1 cellular context compared by ENCODE assay signal in the genomic region with DNA sequence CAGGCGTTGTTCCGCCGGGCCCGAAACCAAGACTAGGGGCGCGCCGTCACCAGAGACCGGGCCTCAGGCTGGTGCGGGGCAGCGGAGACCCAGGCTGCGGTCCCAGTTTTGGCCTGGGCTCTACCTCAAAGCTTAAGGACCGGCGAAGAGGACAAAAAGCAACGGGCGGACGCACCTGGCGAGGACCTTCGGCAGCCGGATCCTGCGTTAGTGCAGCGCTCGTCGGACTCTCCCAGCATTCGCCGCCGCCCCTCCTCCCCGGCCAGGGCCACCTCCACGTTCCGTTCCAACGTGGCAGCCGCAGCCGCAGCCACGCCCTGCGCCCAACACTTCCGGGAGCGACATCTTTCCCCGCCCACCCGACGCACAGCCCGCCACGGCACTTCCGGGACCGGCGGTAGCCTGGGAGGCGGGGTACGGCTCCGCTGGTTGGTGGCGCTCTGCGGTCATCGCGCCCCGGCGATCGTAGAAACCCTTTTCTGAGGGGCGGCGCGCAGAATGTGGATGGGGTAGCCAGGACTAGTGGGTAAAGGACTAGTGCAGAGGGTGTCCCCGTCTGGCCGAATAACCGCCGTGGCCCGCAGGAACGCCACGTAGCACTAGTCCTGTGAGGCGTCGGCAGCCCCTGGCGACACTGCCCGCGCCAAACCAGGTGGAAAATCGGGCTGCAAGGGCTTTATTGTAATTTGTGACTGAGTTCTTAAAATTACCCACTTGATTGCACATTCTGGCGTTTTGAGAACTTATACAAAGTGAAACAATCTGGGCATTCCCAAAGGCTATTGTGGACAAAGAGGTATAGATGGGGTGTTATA.
TF ChIP-seq lines count a peak whose summit lies in the region.

A gene with protein sequence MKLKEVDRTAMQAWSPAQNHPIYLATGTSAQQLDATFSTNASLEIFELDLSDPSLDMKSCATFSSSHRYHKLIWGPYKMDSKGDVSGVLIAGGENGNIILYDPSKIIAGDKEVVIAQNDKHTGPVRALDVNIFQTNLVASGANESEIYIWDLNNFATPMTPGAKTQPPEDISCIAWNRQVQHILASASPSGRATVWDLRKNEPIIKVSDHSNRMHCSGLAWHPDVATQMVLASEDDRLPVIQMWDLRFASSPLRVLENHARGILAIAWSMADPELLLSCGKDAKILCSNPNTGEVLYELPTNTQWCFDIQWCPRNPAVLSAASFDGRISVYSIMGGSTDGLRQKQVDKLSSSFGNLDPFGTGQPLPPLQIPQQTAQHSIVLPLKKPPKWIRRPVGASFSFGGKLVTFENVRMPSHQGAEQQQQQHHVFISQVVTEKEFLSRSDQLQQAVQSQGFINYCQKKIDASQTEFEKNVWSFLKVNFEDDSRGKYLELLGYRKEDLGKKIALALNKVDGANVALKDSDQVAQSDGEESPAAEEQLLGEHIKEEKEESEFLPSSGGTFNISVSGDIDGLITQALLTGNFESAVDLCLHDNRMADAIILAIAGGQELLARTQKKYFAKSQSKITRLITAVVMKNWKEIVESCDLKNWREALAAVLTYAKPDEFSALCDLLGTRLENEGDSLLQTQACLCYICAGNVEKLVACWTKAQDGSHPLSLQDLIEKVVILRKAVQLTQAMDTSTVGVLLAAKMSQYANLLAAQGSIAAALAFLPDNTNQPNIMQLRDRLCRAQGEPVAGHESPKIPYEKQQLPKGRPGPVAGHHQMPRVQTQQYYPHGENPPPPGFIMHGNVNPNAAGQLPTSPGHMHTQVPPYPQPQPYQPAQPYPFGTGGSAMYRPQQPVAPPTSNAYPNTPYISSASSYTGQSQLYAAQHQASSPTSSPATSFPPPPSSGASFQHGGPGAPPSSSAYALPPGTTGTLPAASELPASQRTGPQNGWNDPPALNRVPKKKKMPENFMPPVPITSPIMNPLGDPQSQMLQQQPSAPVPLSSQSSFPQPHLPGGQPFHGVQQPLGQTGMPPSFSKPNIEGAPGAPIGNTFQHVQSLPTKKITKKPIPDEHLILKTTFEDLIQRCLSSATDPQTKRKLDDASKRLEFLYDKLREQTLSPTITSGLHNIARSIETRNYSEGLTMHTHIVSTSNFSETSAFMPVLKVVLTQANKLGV (minus strand): TSS at position 241 of the 815 bp plus-strand sequence. CDS start 9,217 bp downstream, outside the sequence.

TF ChIP-seq in WTC11, 78 proteins besides CTCF, POLR2A, EP300 and RAD21 (continued from another document and continues in another):
- TF ChIP-seq, protein P1, sequence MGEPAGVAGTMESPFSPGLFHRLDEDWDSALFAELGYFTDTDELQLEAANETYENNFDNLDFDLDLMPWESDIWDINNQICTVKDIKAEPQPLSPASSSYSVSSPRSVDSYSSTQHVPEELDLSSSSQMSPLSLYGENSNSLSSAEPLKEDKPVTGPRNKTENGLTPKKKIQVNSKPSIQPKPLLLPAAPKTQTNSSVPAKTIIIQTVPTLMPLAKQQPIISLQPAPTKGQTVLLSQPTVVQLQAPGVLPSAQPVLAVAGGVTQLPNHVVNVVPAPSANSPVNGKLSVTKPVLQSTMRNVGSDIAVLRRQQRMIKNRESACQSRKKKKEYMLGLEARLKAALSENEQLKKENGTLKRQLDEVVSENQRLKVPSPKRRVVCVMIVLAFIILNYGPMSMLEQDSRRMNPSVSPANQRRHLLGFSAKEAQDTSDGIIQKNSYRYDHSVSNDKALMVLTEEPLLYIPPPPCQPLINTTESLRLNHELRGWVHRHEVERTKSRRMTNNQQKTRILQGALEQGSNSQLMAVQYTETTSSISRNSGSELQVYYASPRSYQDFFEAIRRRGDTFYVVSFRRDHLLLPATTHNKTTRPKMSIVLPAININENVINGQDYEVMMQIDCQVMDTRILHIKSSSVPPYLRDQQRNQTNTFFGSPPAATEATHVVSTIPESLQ (CRISPR knock-in tag; IDR thresholded peaks at IDR 0.05): no peak
- TF ChIP-seq ZNF138 (CRISPR knock-in tag; conservative IDR thresholded peaks at IDR 0.05): peak; percentile 39; the same call in 1 of the 2 replicates
- peak; percentile 86; the same call in 1 of the 2 replicates for TF ChIP-seq ETV6 (CRISPR knock-in tag; IDR thresholded peaks at IDR 0.05)
- TF ChIP-seq, protein P2, sequence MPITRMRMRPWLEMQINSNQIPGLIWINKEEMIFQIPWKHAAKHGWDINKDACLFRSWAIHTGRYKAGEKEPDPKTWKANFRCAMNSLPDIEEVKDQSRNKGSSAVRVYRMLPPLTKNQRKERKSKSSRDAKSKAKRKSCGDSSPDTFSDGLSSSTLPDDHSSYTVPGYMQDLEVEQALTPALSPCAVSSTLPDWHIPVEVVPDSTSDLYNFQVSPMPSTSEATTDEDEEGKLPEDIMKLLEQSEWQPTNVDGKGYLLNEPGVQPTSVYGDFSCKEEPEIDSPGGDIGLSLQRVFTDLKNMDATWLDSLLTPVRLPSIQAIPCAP (CRISPR knock-in tag; IDR thresholded peaks at IDR 0.05): no peak
- peak; percentile 77; the same call in 1 of the 2 replicates for TF ChIP-seq NFATC4 (CRISPR knock-in tag; IDR thresholded peaks at IDR 0.05)
- TF ChIP-seq, protein P3, sequence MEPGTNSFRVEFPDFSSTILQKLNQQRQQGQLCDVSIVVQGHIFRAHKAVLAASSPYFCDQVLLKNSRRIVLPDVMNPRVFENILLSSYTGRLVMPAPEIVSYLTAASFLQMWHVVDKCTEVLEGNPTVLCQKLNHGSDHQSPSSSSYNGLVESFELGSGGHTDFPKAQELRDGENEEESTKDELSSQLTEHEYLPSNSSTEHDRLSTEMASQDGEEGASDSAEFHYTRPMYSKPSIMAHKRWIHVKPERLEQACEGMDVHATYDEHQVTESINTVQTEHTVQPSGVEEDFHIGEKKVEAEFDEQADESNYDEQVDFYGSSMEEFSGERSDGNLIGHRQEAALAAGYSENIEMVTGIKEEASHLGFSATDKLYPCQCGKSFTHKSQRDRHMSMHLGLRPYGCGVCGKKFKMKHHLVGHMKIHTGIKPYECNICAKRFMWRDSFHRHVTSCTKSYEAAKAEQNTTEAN (CRISPR knock-in tag; IDR thresholded peaks at IDR 0.05): peak; percentile 80; the same call in 1 of the 2 replicates
- TF ChIP-seq, protein P4, sequence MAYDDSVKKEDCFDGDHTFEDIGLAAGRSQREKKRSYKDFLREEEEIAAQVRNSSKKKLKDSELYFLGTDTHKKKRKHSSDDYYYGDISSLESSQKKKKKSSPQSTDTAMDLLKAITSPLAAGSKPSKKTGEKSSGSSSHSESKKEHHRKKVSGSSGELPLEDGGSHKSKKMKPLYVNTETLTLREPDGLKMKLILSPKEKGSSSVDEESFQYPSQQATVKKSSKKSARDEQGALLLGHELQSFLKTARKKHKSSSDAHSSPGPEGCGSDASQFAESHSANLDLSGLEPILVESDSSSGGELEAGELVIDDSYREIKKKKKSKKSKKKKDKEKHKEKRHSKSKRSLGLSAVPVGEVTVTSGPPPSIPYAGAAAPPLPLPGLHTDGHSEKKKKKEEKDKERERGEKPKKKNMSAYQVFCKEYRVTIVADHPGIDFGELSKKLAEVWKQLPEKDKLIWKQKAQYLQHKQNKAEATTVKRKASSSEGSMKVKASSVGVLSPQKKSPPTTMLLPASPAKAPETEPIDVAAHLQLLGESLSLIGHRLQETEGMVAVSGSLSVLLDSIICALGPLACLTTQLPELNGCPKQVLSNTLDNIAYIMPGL (CRISPR knock-in tag; IDR thresholded peaks at IDR 0.05): peak; percentile 47; the same call in 1 of the 2 replicates
- TF ChIP-seq, protein P5, sequence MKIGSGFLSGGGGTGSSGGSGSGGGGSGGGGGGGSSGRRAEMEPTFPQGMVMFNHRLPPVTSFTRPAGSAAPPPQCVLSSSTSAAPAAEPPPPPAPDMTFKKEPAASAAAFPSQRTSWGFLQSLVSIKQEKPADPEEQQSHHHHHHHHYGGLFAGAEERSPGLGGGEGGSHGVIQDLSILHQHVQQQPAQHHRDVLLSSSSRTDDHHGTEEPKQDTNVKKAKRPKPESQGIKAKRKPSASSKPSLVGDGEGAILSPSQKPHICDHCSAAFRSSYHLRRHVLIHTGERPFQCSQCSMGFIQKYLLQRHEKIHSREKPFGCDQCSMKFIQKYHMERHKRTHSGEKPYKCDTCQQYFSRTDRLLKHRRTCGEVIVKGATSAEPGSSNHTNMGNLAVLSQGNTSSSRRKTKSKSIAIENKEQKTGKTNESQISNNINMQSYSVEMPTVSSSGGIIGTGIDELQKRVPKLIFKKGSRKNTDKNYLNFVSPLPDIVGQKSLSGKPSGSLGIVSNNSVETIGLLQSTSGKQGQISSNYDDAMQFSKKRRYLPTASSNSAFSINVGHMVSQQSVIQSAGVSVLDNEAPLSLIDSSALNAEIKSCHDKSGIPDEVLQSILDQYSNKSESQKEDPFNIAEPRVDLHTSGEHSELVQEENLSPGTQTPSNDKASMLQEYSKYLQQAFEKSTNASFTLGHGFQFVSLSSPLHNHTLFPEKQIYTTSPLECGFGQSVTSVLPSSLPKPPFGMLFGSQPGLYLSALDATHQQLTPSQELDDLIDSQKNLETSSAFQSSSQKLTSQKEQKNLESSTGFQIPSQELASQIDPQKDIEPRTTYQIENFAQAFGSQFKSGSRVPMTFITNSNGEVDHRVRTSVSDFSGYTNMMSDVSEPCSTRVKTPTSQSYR (CRISPR knock-in tag; IDR thresholded peaks at IDR 0.05): peak; percentile 67; the same call in 1 of the 2 replicates
- 0 out of 2 replicates have a peak, but pooled peaks have one; percentile 65 for TF ChIP-seq KAT7 (CRISPR knock-in tag; IDR thresholded peaks at IDR 0.05; ENCODE audit: borderline replicate concordance)
- TF ChIP-seq CBFB (CRISPR knock-in tag; IDR thresholded peaks at IDR 0.05; ENCODE audit: low read depth): peak; percentile 90; the same call in 1 of the 2 replicates
- peak; percentile 48; the same call in 1 of the 2 replicates for TF ChIP-seq CREB1 (CRISPR knock-in tag; IDR thresholded peaks at IDR 0.05)
- TF ChIP-seq MYBL2 (CRISPR knock-in tag; IDR thresholded peaks at IDR 0.05): peak; percentile 46; the same call in 1 of the 2 replicates
- no peak for TF ChIP-seq ZNF219 (CRISPR knock-in tag; IDR thresholded peaks at IDR 0.05; ENCODE audit: borderline replicate concordance)
- no peak for TF ChIP-seq GRHL2 (CRISPR knock-in tag; IDR thresholded peaks at IDR 0.05; ENCODE audit: insufficient replicate concordance, severe bottlenecking)
- TF ChIP-seq, protein P6, sequence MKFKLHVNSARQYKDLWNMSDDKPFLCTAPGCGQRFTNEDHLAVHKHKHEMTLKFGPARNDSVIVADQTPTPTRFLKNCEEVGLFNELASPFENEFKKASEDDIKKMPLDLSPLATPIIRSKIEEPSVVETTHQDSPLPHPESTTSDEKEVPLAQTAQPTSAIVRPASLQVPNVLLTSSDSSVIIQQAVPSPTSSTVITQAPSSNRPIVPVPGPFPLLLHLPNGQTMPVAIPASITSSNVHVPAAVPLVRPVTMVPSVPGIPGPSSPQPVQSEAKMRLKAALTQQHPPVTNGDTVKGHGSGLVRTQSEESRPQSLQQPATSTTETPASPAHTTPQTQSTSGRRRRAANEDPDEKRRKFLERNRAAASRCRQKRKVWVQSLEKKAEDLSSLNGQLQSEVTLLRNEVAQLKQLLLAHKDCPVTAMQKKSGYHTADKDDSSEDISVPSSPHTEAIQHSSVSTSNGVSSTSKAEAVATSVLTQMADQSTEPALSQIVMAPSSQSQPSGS (CRISPR knock-in tag; IDR thresholded peaks at IDR 0.05; ENCODE audit: borderline replicate concordance, low read depth): no peak
- TF ChIP-seq, protein P7, sequence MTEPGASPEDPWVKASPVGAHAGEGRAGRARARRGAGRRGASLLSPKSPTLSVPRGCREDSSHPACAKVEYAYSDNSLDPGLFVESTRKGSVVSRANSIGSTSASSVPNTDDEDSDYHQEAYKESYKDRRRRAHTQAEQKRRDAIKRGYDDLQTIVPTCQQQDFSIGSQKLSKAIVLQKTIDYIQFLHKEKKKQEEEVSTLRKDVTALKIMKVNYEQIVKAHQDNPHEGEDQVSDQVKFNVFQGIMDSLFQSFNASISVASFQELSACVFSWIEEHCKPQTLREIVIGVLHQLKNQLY (CRISPR knock-in tag; IDR thresholded peaks at IDR 0.05): no peak
- TF ChIP-seq, protein P8, sequence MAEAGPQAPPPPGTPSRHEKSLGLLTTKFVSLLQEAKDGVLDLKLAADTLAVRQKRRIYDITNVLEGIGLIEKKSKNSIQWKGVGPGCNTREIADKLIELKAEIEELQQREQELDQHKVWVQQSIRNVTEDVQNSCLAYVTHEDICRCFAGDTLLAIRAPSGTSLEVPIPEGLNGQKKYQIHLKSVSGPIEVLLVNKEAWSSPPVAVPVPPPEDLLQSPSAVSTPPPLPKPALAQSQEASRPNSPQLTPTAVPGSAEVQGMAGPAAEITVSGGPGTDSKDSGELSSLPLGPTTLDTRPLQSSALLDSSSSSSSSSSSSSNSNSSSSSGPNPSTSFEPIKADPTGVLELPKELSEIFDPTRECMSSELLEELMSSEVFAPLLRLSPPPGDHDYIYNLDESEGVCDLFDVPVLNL (CRISPR knock-in tag; IDR thresholded peaks at IDR 0.05; ENCODE audit: borderline replicate concordance, low read depth): 0 out of 2 replicates have a peak, but pooled peaks have one; percentile 30
- peak; percentile 90; the same call in 1 of the 2 replicates for TF ChIP-seq ZNF416 (CRISPR knock-in tag; IDR thresholded peaks at IDR 0.05)
- TF ChIP-seq, protein P9, sequence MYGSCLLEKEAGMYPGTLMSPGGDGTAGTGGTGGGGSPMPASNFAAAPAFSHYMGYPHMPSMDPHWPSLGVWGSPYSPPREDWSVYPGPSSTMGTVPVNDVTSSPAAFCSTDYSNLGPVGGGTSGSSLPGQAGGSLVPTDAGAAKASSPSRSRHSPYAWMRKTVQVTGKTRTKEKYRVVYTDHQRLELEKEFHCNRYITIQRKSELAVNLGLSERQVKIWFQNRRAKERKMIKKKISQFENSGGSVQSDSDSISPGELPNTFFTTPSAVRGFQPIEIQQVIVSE (CRISPR knock-in tag; IDR thresholded peaks at IDR 0.05; ENCODE audit: borderline replicate concordance): no peak
- TF ChIP-seq ZNF671 (CRISPR knock-in tag; IDR thresholded peaks at IDR 0.05): peak; percentile 18; the same call in 1 of the 2 replicates
- TF ChIP-seq ZNF232 (CRISPR knock-in tag; IDR thresholded peaks at IDR 0.05): peak; percentile 80; the same call in 1 of the 2 replicates
- TF ChIP-seq, protein P10, sequence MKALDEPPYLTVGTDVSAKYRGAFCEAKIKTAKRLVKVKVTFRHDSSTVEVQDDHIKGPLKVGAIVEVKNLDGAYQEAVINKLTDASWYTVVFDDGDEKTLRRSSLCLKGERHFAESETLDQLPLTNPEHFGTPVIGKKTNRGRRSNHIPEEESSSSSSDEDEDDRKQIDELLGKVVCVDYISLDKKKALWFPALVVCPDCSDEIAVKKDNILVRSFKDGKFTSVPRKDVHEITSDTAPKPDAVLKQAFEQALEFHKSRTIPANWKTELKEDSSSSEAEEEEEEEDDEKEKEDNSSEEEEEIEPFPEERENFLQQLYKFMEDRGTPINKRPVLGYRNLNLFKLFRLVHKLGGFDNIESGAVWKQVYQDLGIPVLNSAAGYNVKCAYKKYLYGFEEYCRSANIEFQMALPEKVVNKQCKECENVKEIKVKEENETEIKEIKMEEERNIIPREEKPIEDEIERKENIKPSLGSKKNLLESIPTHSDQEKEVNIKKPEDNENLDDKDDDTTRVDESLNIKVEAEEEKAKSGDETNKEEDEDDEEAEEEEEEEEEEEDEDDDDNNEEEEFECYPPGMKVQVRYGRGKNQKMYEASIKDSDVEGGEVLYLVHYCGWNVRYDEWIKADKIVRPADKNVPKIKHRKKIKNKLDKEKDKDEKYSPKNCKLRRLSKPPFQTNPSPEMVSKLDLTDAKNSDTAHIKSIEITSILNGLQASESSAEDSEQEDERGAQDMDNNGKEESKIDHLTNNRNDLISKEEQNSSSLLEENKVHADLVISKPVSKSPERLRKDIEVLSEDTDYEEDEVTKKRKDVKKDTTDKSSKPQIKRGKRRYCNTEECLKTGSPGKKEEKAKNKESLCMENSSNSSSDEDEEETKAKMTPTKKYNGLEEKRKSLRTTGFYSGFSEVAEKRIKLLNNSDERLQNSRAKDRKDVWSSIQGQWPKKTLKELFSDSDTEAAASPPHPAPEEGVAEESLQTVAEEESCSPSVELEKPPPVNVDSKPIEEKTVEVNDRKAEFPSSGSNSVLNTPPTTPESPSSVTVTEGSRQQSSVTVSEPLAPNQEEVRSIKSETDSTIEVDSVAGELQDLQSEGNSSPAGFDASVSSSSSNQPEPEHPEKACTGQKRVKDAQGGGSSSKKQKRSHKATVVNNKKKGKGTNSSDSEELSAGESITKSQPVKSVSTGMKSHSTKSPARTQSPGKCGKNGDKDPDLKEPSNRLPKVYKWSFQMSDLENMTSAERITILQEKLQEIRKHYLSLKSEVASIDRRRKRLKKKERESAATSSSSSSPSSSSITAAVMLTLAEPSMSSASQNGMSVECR (CRISPR knock-in tag; IDR thresholded peaks at IDR 0.05; ENCODE audit: borderline replicate concordance): peak; percentile 88; the same call in 1 of the 2 replicates
